In the genomic region with DNA sequence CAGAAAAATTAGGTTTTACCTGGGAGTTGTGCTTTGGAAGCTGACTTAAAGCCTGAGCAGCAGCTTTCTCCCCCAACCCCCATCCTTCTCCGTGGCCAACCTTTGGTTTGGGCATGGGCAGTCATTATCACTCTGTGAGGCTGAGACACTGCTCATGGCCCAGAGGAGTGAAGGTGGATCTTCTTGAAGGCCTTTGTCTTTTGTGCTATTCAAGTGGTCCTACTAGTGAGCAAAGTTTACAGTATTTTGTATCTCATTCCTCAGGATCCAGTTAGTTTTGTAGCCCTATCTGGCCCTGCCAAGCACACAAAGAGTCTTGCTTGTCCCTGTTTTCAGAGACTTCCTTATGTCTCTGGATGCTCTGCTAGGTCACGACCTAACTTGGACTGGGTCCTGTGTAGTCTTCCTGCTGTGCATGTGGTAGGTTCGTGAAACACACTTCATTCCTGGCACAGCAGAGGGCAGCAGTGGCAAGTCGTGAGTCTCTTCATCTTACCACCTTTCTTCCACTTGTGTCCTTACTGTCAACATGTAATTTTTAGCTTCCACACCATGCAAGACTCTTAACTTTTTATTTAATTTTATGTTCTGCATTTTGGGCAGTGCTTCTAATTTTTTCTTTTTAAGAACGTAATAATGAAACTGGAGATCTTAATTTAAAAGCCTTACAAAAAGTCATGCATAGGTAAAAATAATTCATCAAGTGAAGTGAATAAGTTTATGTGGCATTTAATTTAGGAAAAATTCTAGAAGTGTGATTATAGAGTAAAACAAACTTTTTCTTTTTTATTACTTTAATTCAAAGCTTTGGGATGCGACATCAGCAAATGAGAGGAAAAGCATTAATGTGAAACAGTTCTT, we compare ENCODE assay signal across 8 cellular contexts. TPM values are rescaled to one million over a fixed set of nuclear protein-coding genes. Genes with fewer than 3 reads are reported as not detected.
DNase-seq lines count a peak whose midpoint lies in the region; ATAC-seq and TF ChIP-seq lines count a peak whose summit lies in the region.

No MANE protein-coding gene starts in this region.

- no peaks in the 10 kb centered on the region for H3K27me3 ChIP-seq in CD4-positive, alpha-beta T cell (ENCODE audit: control insufficient read depth, insufficient read depth, low read length)
- no peaks in the 10 kb centered on the region for H3K27me3 ChIP-seq in upper lobe of right lung

- no peak overlapping the region for H3K27ac Mint-ChIP-seq in CD4-positive, alpha-beta T cell
- H3K27ac Mint-ChIP-seq in activated CD4-positive, alpha-beta T cell treated with anti-CD3 and anti-CD28 coated beads, Interleukin-2, amount 10 ng/mL, durations not matched to agents 24 days and 14 days = peak overlapping the region; percentile 25
- H3K27ac Mint-ChIP-seq in endothelial cell (ENCODE audit: unreplicated experiment) = no peak overlapping the region

- H3K9me3 ChIP-seq in CD4-positive, alpha-beta T cell (ENCODE audit: control insufficient read depth, low read length) = no peaks in the 10 kb centered on the region
- H3K9me3 ChIP-seq in upper lobe of right lung = no peaks in the 10 kb centered on the region

- no peak overlapping the region for H3K4me3 Mint-ChIP-seq in CD4-positive, alpha-beta T cell
- no peak overlapping the region for H3K4me3 Mint-ChIP-seq in activated CD4-positive, alpha-beta T cell treated with anti-CD3 and anti-CD28 coated beads, Interleukin-2, amount 10 ng/mL, durations not matched to agents 24 days and 14 days
- H3K4me3 Mint-ChIP-seq in endothelial cell (ENCODE audit: unreplicated experiment) = no peak overlapping the region

- peaks cover 43% of the 10 kb centered on the region for H3K36me3 ChIP-seq in upper lobe of right lung

- H3K4me1 Mint-ChIP-seq in CD4-positive, alpha-beta T cell (ENCODE audit: low read depth) = peaks cover 5% of the 10 kb centered on the region
- peaks cover 10% of the 10 kb centered on the region for H3K4me1 Mint-ChIP-seq in activated CD4-positive, alpha-beta T cell treated with anti-CD3 and anti-CD28 coated beads, Interleukin-2, amount 10 ng/mL, durations not matched to agents 24 days and 14 days
- H3K4me1 Mint-ChIP-seq in endothelial cell (ENCODE audit: unreplicated experiment) = peaks cover 12% of the 10 kb centered on the region

- peak in 8 of 10 experiments; percentile 4 to 37 (median 17) for DNase-seq in CD4-positive, alpha-beta T cell
- DNase-seq in NCI-H2196 (lab: John Stamatoyannopoulos, UW; ENCODE audit: unreplicated experiment) = peak; percentile 65
- peak; percentile 83 for DNase-seq in activated CD4-positive, alpha-beta T cell treated with anti-CD3 and anti-CD28 coated beads, Interleukin-2, amount 10 ng/mL, durations not matched to agents 24 days and 14 days
- peak; percentile 61 for DNase-seq in endothelial cell (ENCODE audit: low spot score)
- peak; percentile 59 for DNase-seq in mucosa of gallbladder (ENCODE audit: low spot score)
- DNase-seq in upper lobe of right lung = no peak

- peaks cover 7% of the 10 kb centered on the region for H3K4me1 ChIP-seq in upper lobe of right lung

- H3K9me3 Mint-ChIP-seq in CD4-positive, alpha-beta T cell = no peaks in the 10 kb centered on the region
- H3K9me3 Mint-ChIP-seq in activated CD4-positive, alpha-beta T cell treated with anti-CD3 and anti-CD28 coated beads, Interleukin-2, amount 10 ng/mL, durations not matched to agents 24 days and 14 days = no peaks in the 10 kb centered on the region
- H3K9me3 Mint-ChIP-seq in endothelial cell (ENCODE audit: unreplicated experiment) = no peaks in the 10 kb centered on the region

- intact Hi-C loops in CD4-positive, alpha-beta T cell (cut with DNase I, micrococcal nuclease) = loop anchor here in 1 of 2 experiments (2.0 kb wide), 1 partner anchor 300 kb away; no protein-coding TSS in a partner anchor
- intact Hi-C loops in activated CD4-positive, alpha-beta T cell treated with anti-CD3 and anti-CD28 coated beads, Interleukin-2, amount 10 ng/mL, durations not matched to agents 24 days and 14 days (cut with micrococcal nuclease) = loop anchor here (1.0 to 5.0 kb wide), 3 partner anchors 44 to 299 kb away; no protein-coding TSS in a partner anchor
- intact Hi-C loops in upper lobe of right lung (cut with DNase I) = no loop called here

- H3K36me3 Mint-ChIP-seq in CD4-positive, alpha-beta T cell (ENCODE audit: low read depth) = peaks cover 77% of the 10 kb centered on the region
- H3K36me3 Mint-ChIP-seq in activated CD4-positive, alpha-beta T cell treated with anti-CD3 and anti-CD28 coated beads, Interleukin-2, amount 10 ng/mL, durations not matched to agents 24 days and 14 days (ENCODE audit: low read depth) = peaks cover 37% of the 10 kb centered on the region
- H3K36me3 Mint-ChIP-seq in endothelial cell (ENCODE audit: low read depth, unreplicated experiment) = peaks cover 18% of the 10 kb centered on the region

- H3K27me3 Mint-ChIP-seq in CD4-positive, alpha-beta T cell = no peaks in the 10 kb centered on the region
- H3K27me3 Mint-ChIP-seq in activated CD4-positive, alpha-beta T cell treated with anti-CD3 and anti-CD28 coated beads, Interleukin-2, amount 10 ng/mL, durations not matched to agents 24 days and 14 days = no peaks in the 10 kb centered on the region
- H3K27me3 Mint-ChIP-seq in endothelial cell (ENCODE audit: unreplicated experiment) = no peaks in the 10 kb centered on the region

- peak; percentile 49 for TF ChIP-seq CTCF in CD4-positive, alpha-beta T cell (IDR thresholded peaks at IDR 0.05)
- TF ChIP-seq CTCF in endothelial cell (IDR thresholded peaks at IDR 0.05; ENCODE audit: unreplicated experiment) (peak; percentile 40), upper lobe of right lung (IDR thresholded peaks at IDR 0.05) (peak; percentile 58)

- no peak overlapping the region for H3K27ac ChIP-seq in CD4-positive, alpha-beta T cell (ENCODE audit: low read depth, low read length)
- no peak overlapping the region for H3K27ac ChIP-seq in upper lobe of right lung

- no peak overlapping the region for H3K4me3 ChIP-seq in upper lobe of right lung

- POLR2A ChIA-PET in CD4-positive, alpha-beta T cell (lab: Charles Lee) = no interaction called here

- peak; percentile 71 for ATAC-seq in CD4-positive, alpha-beta T cell (ENCODE audit: poor library complexity)
- ATAC-seq in GM18870 (IDR thresholded peaks at IDR 0.05; ENCODE audit: unreplicated experiment) (peak; percentile 87), HG03064 (IDR thresholded peaks at IDR 0.05; ENCODE audit: low read depth, unreplicated experiment) (peak; percentile 87), upper lobe of right lung (peak; percentile 94)

- CTCF ChIA-PET in CD4-positive, alpha-beta T cell (lab: Charles Lee) = interaction anchor here (0.9 to 1.2 kb wide), 2 partner anchors 12 to 31 kb away, joined by 3 read pairs; no protein-coding TSS in a partner anchor

RNA-seq across cellular contexts. Expression of gene APAF1, which starts 53.7 kb away (rescaled TPM):
- total RNA-seq in CD4-positive, alpha-beta T cell = 10 to 100 TPM; 13.5 to 14.5 TPM
- 19.9 and 20.7 TPM in 2 replicates for total RNA-seq in activated CD4-positive, alpha-beta T cell treated with anti-CD3 and anti-CD28 coated beads, Interleukin-2, amount 10 ng/mL, durations not matched to agents 24 days and 14 days
- total RNA-seq in endothelial cell (ENCODE audit: unreplicated experiment) (45.9 TPM), mucosa of gallbladder (22.3 TPM), upper lobe of right lung (23.4 TPM)

RNA-seq across cellular contexts. Expression of gene IKBIP, which starts 54.2 kb away (rescaled TPM):
- total RNA-seq in CD4-positive, alpha-beta T cell = under 1 TPM; 0.56 to 0.82 TPM
- 35.0 and 36.9 TPM in 2 replicates for total RNA-seq in activated CD4-positive, alpha-beta T cell treated with anti-CD3 and anti-CD28 coated beads, Interleukin-2, amount 10 ng/mL, durations not matched to agents 24 days and 14 days
- total RNA-seq in endothelial cell (ENCODE audit: unreplicated experiment) (47.4 TPM), mucosa of gallbladder (9.7 TPM), upper lobe of right lung (15.2 TPM)
